Comparison of ENCODE assay signal across 27 cellular contexts in the genomic region with DNA sequence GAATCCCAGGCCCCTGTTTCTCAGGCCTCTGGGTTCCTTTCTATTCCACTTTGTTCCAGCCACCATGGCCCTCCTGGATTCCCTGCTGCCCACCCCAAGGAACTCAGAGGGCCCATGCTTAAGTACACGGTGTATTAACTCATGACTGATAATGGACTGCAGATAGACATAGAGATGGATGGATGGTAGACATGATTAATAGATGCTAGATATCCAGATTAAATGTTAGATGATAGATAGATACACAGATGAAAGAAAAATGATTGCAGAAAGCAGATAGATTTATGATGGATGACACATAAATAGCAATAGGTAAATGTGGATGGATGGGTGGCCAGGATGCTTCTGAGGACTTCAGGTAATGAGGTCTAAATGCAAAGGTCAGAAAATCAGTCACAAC.
"Had no signal": no experiment of that assay in that cellular context is flagged by ENCODE, and none has a peak within 500 bp of the region (broad histone marks: within the 10 kb centered on the region; RNA-seq: fewer than 3 reads in every experiment).

No MANE protein-coding gene starts in this region.

- DNase-seq: stimulated activated CD4-positive, alpha-beta T cell treated with anti-CD3 and anti-CD28 coated beads, Interleukin-2, amount 100 ng/mL, for 48 hours; stimulated activated CD4-positive, alpha-beta T cell treated with anti-CD3 and anti-CD28 coated beads, Interleukin-4, amount 100 ng/mL, for 1 hour; stimulated activated CD4-positive, alpha-beta T cell treated with anti-CD3 and anti-CD28 coated beads, Interleukin-4, amount 100 ng/mL, for 24 hours; stimulated activated CD4-positive, alpha-beta T cell treated with anti-CD3 and anti-CD28 coated beads, Interleukin-4, amount 100 ng/mL, for 4 hours; stimulated activated CD8-positive, alpha-beta memory T cell treated with anti-CD3 and anti-CD28 coated beads, Interleukin-4, amount 100 ng/mL, for 48 hours; stimulated activated naive B cell treated with anti-CD40 and anti-IgM and Interleukin-4, amounts not matched to agents 10 μg/mL and 1 μg/mL and 100 μg/mL, for 72 hours; stimulated activated naive CD4-positive, alpha-beta T cell; stimulated activated naive CD4-positive, alpha-beta T cell treated with Interleukin-2 at 50 U/mL for 16 hours; stimulated activated naive CD8-positive, alpha-beta T cell treated with anti-CD3 and anti-CD28 coated beads, Interleukin-15, amount 100 ng/mL, for 72 hours; stimulated activated naive CD8-positive, alpha-beta T cell treated with anti-CD3 and anti-CD28 coated beads, Interleukin-15, Interleukin-2, amounts not matched to agents 100 U/mL and 50 U/mL, for 24 hours; stomach; substantia nigra; testis; thyroid gland; tibial artery; transverse colon; trophoblast cell; upper lobe of left lung; upper lobe of right lung; uterus had no signal

- H3K27me3 ChIP-seq: testis, thyroid gland, tibial nerve, transverse colon, upper lobe of left lung, upper lobe of right lung, uterus, vagina had no signal

- ATAC-seq: stimulated activated effector memory CD8-positive, alpha-beta T cell treated with anti-CD3 and anti-CD28 coated beads, Interleukin-12 subunit alpha, Interleukin-12 subunit beta, amount 100 ng/mL, for 72 hours; stimulated activated memory B cell treated with anti-CD40 and anti-IgM and Interleukin-4, amounts not matched to agents 10 μg/mL and 1 μg/mL and 100 μg/mL, for 72 hours; stimulated activated naive B cell treated with anti-CD40 and anti-IgM and Interleukin-4, amounts not matched to agents 10 μg/mL and 1 μg/mL and 100 μg/mL, for 72 hours; stimulated activated naive CD8-positive, alpha-beta T cell treated with anti-CD3 and anti-CD28 coated beads, Interleukin-15, amount 100 ng/mL, for 72 hours; stimulated activated naive CD8-positive, alpha-beta T cell treated with anti-CD3 and anti-CD28 coated beads, Interleukin-15, Interleukin-2, amounts not matched to agents 100 U/mL and 50 U/mL, for 24 hours; upper lobe of right lung had no signal

- H3K27ac ChIP-seq: stomach, suprapubic skin, testis, thoracic aorta, thyroid gland, tibial artery, tibial nerve, transverse colon, upper lobe of left lung, upper lobe of right lung, uterus, vagina had no signal

- H3K4me1 ChIP-seq: stomach, suprapubic skin, testis, thyroid gland, tibial artery, tibial nerve, transverse colon, upper lobe of left lung, upper lobe of right lung, uterus, vagina had no signal

- FAIRE-seq: urothelium cell line had no signal

- H3K36me3 ChIP-seq: stomach, suprapubic skin, thoracic aorta, thyroid gland, tibial artery, tibial nerve, transverse colon, upper lobe of left lung, upper lobe of right lung, uterus, vagina had no signal

- H3K4me3 ChIP-seq: stomach, suprapubic skin, testis, thoracic aorta, thyroid gland, tibial artery, tibial nerve, transverse colon, upper lobe of left lung, upper lobe of right lung, uterus, vagina had no signal

- H3K9me3 ChIP-seq: stomach, suprapubic skin, testis, thoracic aorta, thyroid gland, tibial artery, tibial nerve, transverse colon, upper lobe of left lung, upper lobe of right lung, uterus, vagina had no signal
